8 cellular contexts compared by ENCODE assay signal in the genomic region with DNA sequence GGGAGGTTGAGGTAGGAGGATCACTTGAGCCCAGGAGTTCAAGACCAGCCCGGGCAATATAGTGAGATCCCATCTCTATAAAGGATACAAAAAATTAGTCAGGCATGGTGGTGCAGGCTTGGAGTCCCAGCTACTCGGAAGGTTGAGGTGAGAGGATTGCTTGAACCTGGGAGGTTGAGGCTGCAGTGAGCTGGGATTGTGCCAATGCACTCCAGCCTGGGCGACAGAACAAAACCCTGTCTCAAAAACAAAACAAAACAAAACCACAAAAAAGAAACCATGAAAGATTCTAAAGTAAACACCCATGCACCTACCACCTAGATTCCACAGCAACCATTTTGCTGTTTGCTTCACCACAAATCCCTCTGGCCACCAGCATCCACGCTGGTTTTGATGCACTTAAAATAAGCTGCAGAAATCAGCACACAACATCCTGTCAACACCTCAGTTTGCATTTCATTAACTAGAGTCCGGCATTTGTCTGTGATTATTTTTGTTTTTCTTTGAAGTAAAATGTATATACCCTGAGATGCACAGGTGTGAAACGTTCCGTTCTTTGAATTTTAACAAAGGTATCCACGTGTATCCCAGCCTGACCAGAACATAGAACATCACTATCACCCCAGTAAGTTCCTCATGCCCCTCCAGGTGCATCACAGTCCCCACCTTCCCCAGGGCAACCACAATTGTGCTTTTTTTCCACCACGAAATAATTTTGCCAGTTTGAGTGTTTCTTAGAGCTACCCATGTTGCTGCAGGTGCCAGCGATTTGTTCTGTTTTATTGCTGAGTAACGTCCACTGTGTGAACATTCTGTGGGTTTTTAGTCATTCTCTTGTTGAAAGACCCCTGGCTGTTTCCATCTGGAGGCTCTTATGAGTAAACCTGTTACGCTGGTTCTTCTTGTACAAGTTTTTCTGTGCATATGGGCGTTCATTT.
DNase-seq lines count a peak whose midpoint lies in the region; ATAC-seq lines count a peak whose summit lies in the region.

No MANE protein-coding gene starts in this region.

- peaks cover 0 to 3% of the 10 kb centered on the region in 2 donors for H3K9me3 Mint-ChIP-seq in stimulated activated naive B cell treated with anti-CD40 and anti-IgM and Interleukin-4, amounts not matched to agents 10 μg/mL and 1 μg/mL and 100 μg/mL, for 72 hours

- peak overlapping the region; percentile 96 for H3K27ac Mint-ChIP-seq in stimulated activated naive B cell treated with anti-CD40 and anti-IgM and Interleukin-4, amounts not matched to agents 10 μg/mL and 1 μg/mL and 100 μg/mL, for 72 hours

- H3K27ac ChIP-seq in epithelial cell of prostate, result peak overlapping the region; percentile 65

- no peaks in the 10 kb centered on the region for H3K27me3 Mint-ChIP-seq in stimulated activated naive B cell treated with anti-CD40 and anti-IgM and Interleukin-4, amounts not matched to agents 10 μg/mL and 1 μg/mL and 100 μg/mL, for 72 hours

- DNase-seq in T-helper 22 cell (ENCODE audit: low read depth) (peak; percentile 54), epithelial cell of prostate (ENCODE audit: low read depth, low spot score) (no peak), AML-193 (lab: John Stamatoyannopoulos, UW) (no peak), 8988T (no peak), NCI-H446 (lab: John Stamatoyannopoulos, UW) (no peak)
- DNase-seq in stimulated activated naive B cell treated with anti-CD40 and anti-IgM and Interleukin-4, amounts not matched to agents 10 μg/mL and 1 μg/mL and 100 μg/mL, for 72 hours, result no peak

- peak overlapping the region; percentile 86 to 87 for H3K4me3 Mint-ChIP-seq in stimulated activated naive B cell treated with anti-CD40 and anti-IgM and Interleukin-4, amounts not matched to agents 10 μg/mL and 1 μg/mL and 100 μg/mL, for 72 hours

- H3K36me3 Mint-ChIP-seq in stimulated activated naive B cell treated with anti-CD40 and anti-IgM and Interleukin-4, amounts not matched to agents 10 μg/mL and 1 μg/mL and 100 μg/mL, for 72 hours, result peaks cover 4 to 21% of the 10 kb centered on the region in 2 donors

- ATAC-seq in HG03097 (IDR thresholded peaks at IDR 0.05; ENCODE audit: low FRiP score, unreplicated experiment) (peak; percentile 30), GM18870 (IDR thresholded peaks at IDR 0.05; ENCODE audit: unreplicated experiment) (no peak)
- peak; percentile 43 to 53 for ATAC-seq in stimulated activated naive B cell treated with anti-CD40 and anti-IgM and Interleukin-4, amounts not matched to agents 10 μg/mL and 1 μg/mL and 100 μg/mL, for 72 hours (replicated peaks)

- peaks cover 49 to 61% of the 10 kb centered on the region in 2 donors for H3K4me1 Mint-ChIP-seq in stimulated activated naive B cell treated with anti-CD40 and anti-IgM and Interleukin-4, amounts not matched to agents 10 μg/mL and 1 μg/mL and 100 μg/mL, for 72 hours
